29 cellular contexts compared by ENCODE assay signal in genomic region chr13:113350938-113351335, GRCh38. TPM values are rescaled to one million over a fixed set of nuclear protein-coding genes. Genes with fewer than 3 reads are reported as not detected.
"Had no signal": no experiment of that assay in that cellular context is flagged by ENCODE, and none has a peak within 500 bp of the region (broad histone marks: within the 10 kb centered on the region; RNA-seq: fewer than 3 reads in every experiment).

No MANE protein-coding gene starts in this region.

- H3K9me3 ChIP-seq: body of pancreas, esophagus muscularis mucosa, gastrocnemius medialis, heart left ventricle had no signal

- H3K36me3 ChIP-seq: heart left ventricle had no signal

- H3K4me3 ChIP-seq: body of pancreas, esophagus muscularis mucosa, heart left ventricle had no signal

- FAIRE-seq: colon had no signal

- H3K4me1 ChIP-seq: body of pancreas, esophagus muscularis mucosa, foreskin keratinocyte, heart left ventricle had no signal

- DNase-seq: activated CD4-positive, alpha-beta memory T cell treated with anti-CD3 and anti-CD28 coated beads, Interleukin-2, amount 10 ng/mL, durations not matched to agents 7 days and 5 days; activated CD4-positive, alpha-beta T cell treated with anti-CD3 and anti-CD28 coated beads for 36 hours; activated CD4-positive, alpha-beta T cell treated with anti-CD3 and anti-CD28 coated beads, Interleukin-2, amount 10 ng/mL, durations not matched to agents 7 days and 5 days; activated CD4-positive, alpha-beta T cell treated with anti-CD3 and anti-CD28 coated beads, Interleukin-2, amount 50 U/mL, for 4 hours; activated CD4-positive, CD25-positive, alpha-beta regulatory T cell; activated CD4-positive, CD25-positive, alpha-beta regulatory T cell treated with anti-CD3 and anti-CD28 coated beads, Interleukin-2, amount 50 U/mL, for 72 hours; activated CD8-positive, alpha-beta memory T cell treated with anti-CD3 and anti-CD28 coated beads, Interleukin-2, amount 50 U/mL, for 48 hours; activated gamma-delta T cell; activated naive CD4-positive, alpha-beta T cell; activated naive CD4-positive, alpha-beta T cell treated with anti-CD3 and anti-CD28 coated beads, Interleukin-2, amount 10 ng/mL, durations not matched to agents 7 days and 5 days; activated naive CD8-positive, alpha-beta T cell treated with anti-CD3 and anti-CD28 coated beads, Interleukin-2, amount 10 ng/mL, durations not matched to agents 7 days and 5 days; activated T-cell treated with anti-CD3 and anti-CD28 coated beads for 4 hours; activated T-cell treated with anti-CD3 and anti-CD28 coated beads, Interleukin-2, amount 50 U/mL, for 24 hours; activated T-cell treated with anti-CD3 and anti-CD28 coated beads, Interleukin-2, amount 50 U/mL, for 72 hours; anterior cingulate cortex; caudate nucleus; cortex of kidney; dermis blood vessel endothelial cell; effector CD4-positive, alpha-beta T cell; effector memory CD8-positive, alpha-beta T cell; foreskin keratinocyte; glutamatergic neuron; heart left ventricle; T-helper 2 cell had no signal

- ATAC-seq: activated CD4-positive, alpha-beta T cell treated with anti-CD3 and anti-CD28 coated beads for 36 hours; effector memory CD8-positive, alpha-beta T cell had no signal

- H3K27me3 ChIP-seq: body of pancreas, esophagus muscularis mucosa, foreskin keratinocyte, gastrocnemius medialis, heart left ventricle had no signal

- H3K27ac ChIP-seq: body of pancreas, esophagus muscularis mucosa, foreskin keratinocyte, heart left ventricle had no signal

RNA-seq across cellular contexts. Expression of gene GRTP1, which starts 13.0 kb away (rescaled TPM):
- total RNA-seq: activated naive CD8-positive, alpha-beta T cell treated with anti-CD3 and anti-CD28 coated beads, Interleukin-2, amount 10 ng/mL, durations not matched to agents 7 days and 5 days; T-helper 1 cell treated with Interleukin-12 subunit alpha and Interleukin-12 subunit beta and Interleukin-4 antibody, amounts not matched to agents 30 ng/mL and 1 ng/mL, for 36 hours had no signal
